8 cellular contexts compared by ENCODE assay signal in genomic region chr2:203871371-203871983, GRCh38. TPM values are rescaled to one million over a fixed set of nuclear protein-coding genes. Genes with fewer than 3 reads are reported as not detected.
DNase-seq lines count a peak whose midpoint lies in the region; ATAC-seq and TF ChIP-seq lines count a peak whose summit lies in the region.

No MANE protein-coding gene starts in this region.

- no peak for TF ChIP-seq CTCF in GM10266 (IDR thresholded peaks at IDR 0.05; ENCODE audit: control insufficient read depth, insufficient read depth, low read depth, missing control alignments)

- peak overlapping the region; percentile 99 for H3K27ac Mint-ChIP-seq in activated naive CD4-positive, alpha-beta T cell treated with anti-CD3 and anti-CD28 coated beads for 36 hours

- H3K4me3 Mint-ChIP-seq in activated naive CD4-positive, alpha-beta T cell treated with anti-CD3 and anti-CD28 coated beads for 36 hours: peak overlapping the region; percentile 92

- H3K4me1 Mint-ChIP-seq in activated naive CD4-positive, alpha-beta T cell treated with anti-CD3 and anti-CD28 coated beads for 36 hours (ENCODE audit: low read depth): peaks cover 55% of the 10 kb centered on the region

- H3K36me3 Mint-ChIP-seq in activated naive CD4-positive, alpha-beta T cell treated with anti-CD3 and anti-CD28 coated beads for 36 hours (ENCODE audit: low read depth): peaks cover 67% of the 10 kb centered on the region

- DNase-seq in GM10266 (ENCODE audit: extremely low spot score) (peak; percentile 35), GM19240 (ENCODE audit: insufficient read length, low spot score) (peak; percentile 43), inferior parietal cortex (ENCODE audit: extremely low spot score) (no peak), hippocampal formation (lab: John Stamatoyannopoulos, UW) (no peak), germinal center (ENCODE audit: low spot score) (no peak)
- peak; percentile 69 for DNase-seq in activated naive CD4-positive, alpha-beta T cell treated with anti-CD3 and anti-CD28 coated beads for 36 hours
- no peak for DNase-seq in effector CD8-positive, alpha-beta T cell (lab: John Stamatoyannopoulos, UW)

- no peaks in the 10 kb centered on the region for H3K9me3 Mint-ChIP-seq in activated naive CD4-positive, alpha-beta T cell treated with anti-CD3 and anti-CD28 coated beads for 36 hours

- H3K27me3 Mint-ChIP-seq in activated naive CD4-positive, alpha-beta T cell treated with anti-CD3 and anti-CD28 coated beads for 36 hours (ENCODE audit: low read depth): no peaks in the 10 kb centered on the region

- CTCF ChIA-PET in activated naive CD4-positive, alpha-beta T cell treated with anti-CD3 and anti-CD28 coated beads for 36 hours (lab: Charles Lee): interaction anchor here (1.5 to 5.7 kb wide), 5 partner anchors 10 to 38 kb away, joined by 3 to 28 read pairs (median 12); no protein-coding TSS in a partner anchor

- intact Hi-C loops in activated naive CD4-positive, alpha-beta T cell treated with anti-CD3 and anti-CD28 coated beads for 36 hours (cut with micrococcal nuclease): loop anchor here (1.0 to 2.0 kb wide), 13 partner anchors 10 to 633 kb away; partner anchors contain the start of gene CYP20A1

- ATAC-seq in HG03064 (IDR thresholded peaks at IDR 0.05; ENCODE audit: low read depth, unreplicated experiment): peak; percentile 98

RNA-seq across cellular contexts. Expression of gene CTLA4, which starts 3.9 kb away (rescaled TPM):
- 10 to 100 TPM; 65.2 to 69.7 TPM for total RNA-seq in activated naive CD4-positive, alpha-beta T cell treated with anti-CD3 and anti-CD28 coated beads for 36 hours

Comparison
In these comparisons a context has a peak if more than half of its experiments do, and no peak if none do; other contexts are left out.
1. DNase-seq: peak in GM10266 (single experiment), GM19240 (single experiment) and activated naive CD4-positive, alpha-beta T cell treated with anti-CD3 and anti-CD28 coated beads for 36 hours (single experiment); none in inferior parietal cortex (single experiment), hippocampal formation (0 of 2), effector CD8-positive, alpha-beta T cell (single experiment) and germinal center (single experiment).